19 cellular contexts compared by ENCODE assay signal in genomic region chr5:135029468-135030122, GRCh38. TPM values are rescaled to one million over a fixed set of nuclear protein-coding genes. Genes with fewer than 3 reads are reported as not detected.
DNase-seq lines count a peak whose midpoint lies in the region; ATAC-seq and TF ChIP-seq lines count a peak whose summit lies in the region.
"Had no signal": no experiment of that assay in that cellular context is flagged by ENCODE, and none has a peak within 500 bp of the region (broad histone marks: within the 10 kb centered on the region; RNA-seq: fewer than 3 reads in every experiment).

No MANE protein-coding gene starts in this region.

- no peaks in the 10 kb centered on the region for H3K27me3 ChIP-seq in MG63

- DNase-seq in activated CD4-positive, alpha-beta T cell treated with anti-CD3 and anti-CD28 coated beads for 36 hours = no peak
- no peak for DNase-seq in activated CD4-positive, alpha-beta T cell treated with anti-CD3 and anti-CD28 coated beads for 1 hour
- no peak for DNase-seq in MG63
- DNase-seq in endothelial cell (ENCODE audit: low spot score) = no peak
- DNase-seq in nephron progenitor cell = no peak
- no peak for DNase-seq in HUDEP-2 (lab: John Stamatoyannopoulos, UW; ENCODE audit: unreplicated experiment in 76 of 76)
- DNase-seq in NCI-H1417 (lab: John Stamatoyannopoulos, UW) = no peak
- DNase-seq: activated CD4-positive, alpha-beta T cell treated with anti-CD3 and anti-CD28 coated beads, Interleukin-2, amount 50 U/mL, for 48 hours; activated naive CD4-positive, alpha-beta T cell treated with anti-CD3 and anti-CD28 coated beads for 36 hours; left cardiac atrium; NCI-H2029 treated with DMSO at 0.1 percent for 48 hours; NCI-H526 treated with DMSO at 0.1 percent for 48 hours; right lobe of liver; stimulated activated CD4-positive, alpha-beta T cell treated with anti-CD3 and anti-CD28 coated beads, Interleukin-4, amount 100 ng/mL, for 1 hour; T-helper 17 cell; upper lobe of right lung had no signal

- H3K9me3 Mint-ChIP-seq in activated CD4-positive, alpha-beta T cell treated with anti-CD3 and anti-CD28 coated beads for 36 hours (ENCODE audit: low read depth) = peaks cover 4% of the 10 kb centered on the region
- H3K9me3 Mint-ChIP-seq in endothelial cell (ENCODE audit: unreplicated experiment) = no peaks in the 10 kb centered on the region
- peaks cover 3% of the 10 kb centered on the region for H3K9me3 Mint-ChIP-seq in nephron progenitor cell
- H3K9me3 Mint-ChIP-seq: activated naive CD4-positive, alpha-beta T cell treated with anti-CD3 and anti-CD28 coated beads for 36 hours; neural progenitor cell had no signal

- peak overlapping the region; percentile 95 for H3K4me3 ChIP-seq in MG63
- H3K4me3 ChIP-seq: neural progenitor cell had no signal

- intact Hi-C loops in activated CD4-positive, alpha-beta T cell treated with anti-CD3 and anti-CD28 coated beads for 36 hours (cut with DNase I, micrococcal nuclease) = loop anchor here (5.0 to 10.0 kb wide), 3 partner anchors 115 to 513 kb away; no protein-coding TSS in a partner anchor

- peaks cover 86% of the 10 kb centered on the region for H3K36me3 ChIP-seq in MG63
- H3K36me3 ChIP-seq: heart left ventricle, neural progenitor cell, right lobe of liver, upper lobe of right lung had no signal

- ATAC-seq in activated CD4-positive, alpha-beta T cell treated with anti-CD3 and anti-CD28 coated beads for 36 hours = no peak
- no peak for ATAC-seq in GM18909 (IDR thresholded peaks at IDR 0.05; ENCODE audit: poor library complexity, unreplicated experiment)
- ATAC-seq: heart left ventricle, left cardiac atrium, T-helper 17 cell, upper lobe of right lung had no signal

- peaks cover 34% of the 10 kb centered on the region for H3K4me1 Mint-ChIP-seq in activated CD4-positive, alpha-beta T cell treated with anti-CD3 and anti-CD28 coated beads for 36 hours
- H3K4me1 Mint-ChIP-seq in endothelial cell (ENCODE audit: unreplicated experiment) (peaks cover 24% of the 10 kb centered on the region), nephron progenitor cell (peaks cover 58% of the 10 kb centered on the region)

- H3K36me3 Mint-ChIP-seq in activated CD4-positive, alpha-beta T cell treated with anti-CD3 and anti-CD28 coated beads for 36 hours (ENCODE audit: low read depth) = peaks cover 4% of the 10 kb centered on the region
- H3K36me3 Mint-ChIP-seq in endothelial cell (ENCODE audit: low read depth, unreplicated experiment) = peaks cover 6% of the 10 kb centered on the region
- no peaks in the 10 kb centered on the region for H3K36me3 Mint-ChIP-seq in nephron progenitor cell (ENCODE audit: low read depth)
- H3K36me3 Mint-ChIP-seq: neural progenitor cell had no signal

- POLR2A ChIA-PET in activated CD4-positive, alpha-beta T cell treated with anti-CD3 and anti-CD28 coated beads for 36 hours (lab: Charles Lee) = no interaction called here

- H3K27me3 Mint-ChIP-seq in activated CD4-positive, alpha-beta T cell treated with anti-CD3 and anti-CD28 coated beads for 36 hours = peaks cover 60% of the 10 kb centered on the region
- H3K27me3 Mint-ChIP-seq in endothelial cell (ENCODE audit: unreplicated experiment) = peaks cover 37% of the 10 kb centered on the region
- H3K27me3 Mint-ChIP-seq in nephron progenitor cell (ENCODE audit: low read depth, poor library complexity) = peaks cover 94% of the 10 kb centered on the region

- H3K27ac Mint-ChIP-seq in activated CD4-positive, alpha-beta T cell treated with anti-CD3 and anti-CD28 coated beads for 36 hours = no peak overlapping the region
- H3K27ac Mint-ChIP-seq in endothelial cell (ENCODE audit: unreplicated experiment) (no peak overlapping the region), nephron progenitor cell (no peak overlapping the region)
- H3K27ac Mint-ChIP-seq: activated naive CD4-positive, alpha-beta T cell treated with anti-CD3 and anti-CD28 coated beads for 36 hours; neural progenitor cell; T-helper 17 cell had no signal

- TF ChIP-seq CTCF in endothelial cell (IDR thresholded peaks at IDR 0.05; ENCODE audit: unreplicated experiment) (no peak), nephron progenitor cell (IDR thresholded peaks at IDR 0.05) (no peak)

- H3K9me3 ChIP-seq in MG63 = no peaks in the 10 kb centered on the region; the same call in 1 of the 2 replicates
- H3K9me3 ChIP-seq: heart left ventricle, right lobe of liver, upper lobe of right lung had no signal

- H3K4me3 Mint-ChIP-seq in activated CD4-positive, alpha-beta T cell treated with anti-CD3 and anti-CD28 coated beads for 36 hours = peak overlapping the region; percentile 4
- H3K4me3 Mint-ChIP-seq in endothelial cell (ENCODE audit: unreplicated experiment) = peak overlapping the region; percentile 44
- H3K4me3 Mint-ChIP-seq in nephron progenitor cell = peak overlapping the region; percentile 18
- H3K4me3 Mint-ChIP-seq: activated naive CD4-positive, alpha-beta T cell treated with anti-CD3 and anti-CD28 coated beads for 36 hours had no signal

- CTCF ChIA-PET in activated CD4-positive, alpha-beta T cell treated with anti-CD3 and anti-CD28 coated beads for 36 hours (lab: Charles Lee) = interaction anchor here (0.7 kb wide), 1 partner anchor 28 kb away, joined by 4 read pairs; no protein-coding TSS in a partner anchor

RNA-seq across cellular contexts. Expression of gene PITX1, which starts 4.4 kb away (rescaled TPM):
- under 1 TPM; 0.18 TPM for total RNA-seq in activated CD4-positive, alpha-beta T cell treated with anti-CD3 and anti-CD28 coated beads for 36 hours
- total RNA-seq in MG63 (2014; rRNA removed; shearing (Covaris generic); ENCODE audit: low replicate concordance) = 217 and 372 TPM in 2 replicates
- 0.87 TPM for total RNA-seq in endothelial cell (ENCODE audit: unreplicated experiment)
- total RNA-seq: left cardiac atrium, right lobe of liver, T-helper 17 cell, upper lobe of right lung had no signal

Comparison
In these comparisons a context has a peak if more than half of its experiments do, and no peak if none do; other contexts are left out.
1. RNA of gene PITX1, which starts 4.4 kb away (total RNA-seq): 217 to 372 TPM in MG63; 0.87 TPM in endothelial cell (single experiment) and 0.18 TPM in activated CD4-positive, alpha-beta T cell treated with anti-CD3 and anti-CD28 coated beads for 36 hours; every median in the first group is over 100 times any median in the second.
2. Peak in every context shown above with its lines, with median percentiles within 50 percentile points of each other: H3K4me3 Mint-ChIP-seq.